In the genomic region with DNA sequence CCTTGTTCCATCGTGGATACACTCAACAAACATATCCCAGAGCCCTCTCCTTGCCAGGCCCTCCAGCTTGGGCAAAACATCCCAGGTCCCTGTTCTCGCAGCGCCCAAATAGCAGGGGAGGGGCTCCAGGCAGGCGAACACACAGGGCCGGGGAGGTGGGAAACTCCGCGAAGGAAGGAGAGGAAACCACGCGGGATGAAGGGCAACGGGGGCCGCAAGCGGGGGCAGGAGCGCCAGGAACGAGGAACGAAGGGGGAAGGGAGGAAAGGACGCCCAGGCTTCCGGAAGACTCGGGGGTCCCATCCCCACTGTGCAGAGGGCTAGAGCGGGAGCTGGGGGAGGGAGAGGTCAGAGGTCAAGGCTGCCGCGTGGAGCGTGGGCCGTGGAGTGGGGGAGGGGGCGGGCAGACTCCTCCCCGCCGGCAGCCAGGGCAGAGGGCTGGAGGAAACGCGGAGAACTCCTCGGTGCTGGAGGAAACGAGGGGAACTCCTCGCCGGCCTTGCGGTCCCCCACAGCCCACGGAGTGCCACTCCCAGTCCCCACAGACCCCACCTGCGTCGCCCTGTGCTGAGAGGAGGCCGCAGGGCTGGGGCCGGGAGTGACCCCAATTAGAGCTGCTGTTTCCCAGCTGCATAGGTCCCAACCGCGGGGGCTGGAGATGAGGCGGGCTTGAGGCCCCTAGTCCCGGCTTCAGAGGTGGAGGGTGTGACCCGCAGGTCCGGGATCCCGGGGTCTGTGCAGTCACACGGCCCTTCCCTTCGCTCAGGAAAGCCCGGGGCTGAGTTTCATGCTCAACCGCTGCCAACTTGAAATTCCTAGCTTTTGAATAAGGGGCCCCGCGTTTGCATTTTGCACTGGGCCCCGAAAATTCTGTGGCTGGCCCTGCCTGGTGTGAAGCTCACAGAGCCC, we compare ENCODE assay signal across 8 cellular contexts. TPM values are rescaled to one million over a fixed set of nuclear protein-coding genes. Genes with fewer than 3 reads are reported as not detected.
DNase-seq lines count a peak whose midpoint lies in the region; ATAC-seq, FAIRE-seq and TF ChIP-seq lines count a peak whose summit lies in the region.

No MANE protein-coding gene starts in this region.

- no peak for DNase-seq in GM19239 (ENCODE audit: insufficient read length, low spot score)
- DNase-seq in T-helper 2 cell treated with Interferon-gamma antibody and Interleukin-4, amounts not matched to agents 5 μg/mL and 100 μg/mL, for 36 hours (ENCODE audit: low spot score): peak; percentile 68
- DNase-seq in central memory CD8-positive, alpha-beta T cell (ENCODE audit: low spot score in 2 of 2): peak in 1 of 2 donors; percentile 44
- DNase-seq in testis: peak; percentile 52
- no peak for DNase-seq in urothelium cell line (ENCODE audit: low spot score)

- H3K4me3 ChIP-seq in muscle layer of duodenum (ENCODE audit: low read depth in 1 of 2, low read length in 2 of 2) (peak overlapping the region; percentile 50 to 53), testis (peak overlapping the region; percentile 29 to 52)

- peaks cover 32% of the 10 kb centered on the region for H3K36me3 Mint-ChIP-seq in T-helper 2 cell treated with Interferon-gamma antibody and Interleukin-4, amounts not matched to agents 5 μg/mL and 100 μg/mL, for 36 hours (ENCODE audit: low read depth)
- H3K36me3 Mint-ChIP-seq in central memory CD8-positive, alpha-beta T cell (ENCODE audit: insufficient read depth): peaks cover 50% of the 10 kb centered on the region

- FAIRE-seq in GM19239 (lab: Jason Lieb, UNC) (peak; percentile 59), urothelium cell line (lab: Jason Lieb, UNC) (no peak)

- no peaks in the 10 kb centered on the region for H3K27me3 Mint-ChIP-seq in T-helper 2 cell treated with Interferon-gamma antibody and Interleukin-4, amounts not matched to agents 5 μg/mL and 100 μg/mL, for 36 hours (ENCODE audit: low read depth)
- no peaks in the 10 kb centered on the region for H3K27me3 Mint-ChIP-seq in central memory CD8-positive, alpha-beta T cell

- H3K4me1 ChIP-seq in muscle layer of duodenum (ENCODE audit: control insufficient read depth in 1 of 2, insufficient read depth in 2 of 2, low read length in 2 of 2) (peaks cover 10 to 43% of the 10 kb centered on the region in 2 donors), testis (peaks cover 38% of the 10 kb centered on the region)

- intact Hi-C loops in testis (cut with DNase I; ENCODE audit: low total_unique reads): loop anchor here (10.0 kb wide), 1 partner anchor 55 kb away; no protein-coding TSS in a partner anchor

- H3K9me3 ChIP-seq in muscle layer of duodenum (ENCODE audit: control insufficient read depth in 1 of 2, low read length in 2 of 2) (no peaks in the 10 kb centered on the region), testis (no peaks in the 10 kb centered on the region)

- H3K27me3 ChIP-seq in muscle layer of duodenum (ENCODE audit: low read depth, low read length) (no peaks in the 10 kb centered on the region), testis (no peaks in the 10 kb centered on the region)

- H3K36me3 ChIP-seq in muscle layer of duodenum (ENCODE audit: control insufficient read depth in 1 of 2, insufficient read depth in 2 of 2, low read length in 2 of 2) (no peaks in the 10 kb centered on the region), testis (ENCODE audit: low read depth, missing control alignments) (no peaks in the 10 kb centered on the region)

- no peak for TF ChIP-seq CTCF in testis (IDR thresholded peaks at IDR 0.05)

- no peak for TF ChIP-seq POLR2A in testis (IDR thresholded peaks at IDR 0.05)

- ATAC-seq in central memory CD8-positive, alpha-beta T cell (replicated peaks; ENCODE audit: extremely low read depth, poor library complexity, severe bottlenecking): peak; percentile 12
- ATAC-seq in HG02970 (IDR thresholded peaks at IDR 0.05; ENCODE audit: low FRiP score, unreplicated experiment) (no peak), GM19397 (IDR thresholded peaks at IDR 0.05; ENCODE audit: unreplicated experiment) (no peak)

- peak overlapping the region; percentile 92 for H3K27ac Mint-ChIP-seq in T-helper 2 cell treated with Interferon-gamma antibody and Interleukin-4, amounts not matched to agents 5 μg/mL and 100 μg/mL, for 36 hours
- peak overlapping the region; percentile 89 for H3K27ac Mint-ChIP-seq in central memory CD8-positive, alpha-beta T cell (ENCODE audit: low read depth)

- H3K27ac ChIP-seq in muscle layer of duodenum (ENCODE audit: low read length) (peak overlapping the region; percentile 45), testis (peak overlapping the region; percentile 61 to 77)

- no peaks in the 10 kb centered on the region for H3K9me3 Mint-ChIP-seq in T-helper 2 cell treated with Interferon-gamma antibody and Interleukin-4, amounts not matched to agents 5 μg/mL and 100 μg/mL, for 36 hours
- no peaks in the 10 kb centered on the region for H3K9me3 Mint-ChIP-seq in central memory CD8-positive, alpha-beta T cell

- peak overlapping the region; percentile 84 for H3K4me3 Mint-ChIP-seq in T-helper 2 cell treated with Interferon-gamma antibody and Interleukin-4, amounts not matched to agents 5 μg/mL and 100 μg/mL, for 36 hours
- peak overlapping the region; percentile 83 for H3K4me3 Mint-ChIP-seq in central memory CD8-positive, alpha-beta T cell

- 18 to 19% methylated on average over 33 to 48 of the region's 52 CpGs for WGBS in testis, 2 donors

- peaks cover 28% of the 10 kb centered on the region for H3K4me1 Mint-ChIP-seq in T-helper 2 cell treated with Interferon-gamma antibody and Interleukin-4, amounts not matched to agents 5 μg/mL and 100 μg/mL, for 36 hours (ENCODE audit: low read depth)
- peaks cover 38% of the 10 kb centered on the region for H3K4me1 Mint-ChIP-seq in central memory CD8-positive, alpha-beta T cell

RNA-seq across cellular contexts. Expression of a gene that starts 1.2 kb away (rescaled TPM):
- total RNA-seq in testis: 100 to 1,000 TPM; 108 to 114 TPM
- polyA plus RNA-seq in testis (ENCODE audit: insufficient read depth, low read depth, low replicate concordance): 69.6 TPM

RNA-seq across cellular contexts. Expression of a gene that starts 38.9 kb away (rescaled TPM):
- total RNA-seq in testis: 100 to 1,000 TPM; 111 to 157 TPM
- polyA plus RNA-seq in testis (ENCODE audit: insufficient read depth, low read depth, low replicate concordance): 292 TPM

Comparison
In these comparisons a context has a peak if more than half of its experiments do, and no peak if none do; other contexts are left out.
1. DNase-seq: peak in T-helper 2 cell treated with Interferon-gamma antibody and Interleukin-4, amounts not matched to agents 5 μg/mL and 100 μg/mL, for 36 hours (single experiment) and testis (single experiment); none in GM19239 (single experiment) and urothelium cell line (single experiment).